Comparison of ENCODE assay signal across 8 cellular contexts in the genomic region with DNA sequence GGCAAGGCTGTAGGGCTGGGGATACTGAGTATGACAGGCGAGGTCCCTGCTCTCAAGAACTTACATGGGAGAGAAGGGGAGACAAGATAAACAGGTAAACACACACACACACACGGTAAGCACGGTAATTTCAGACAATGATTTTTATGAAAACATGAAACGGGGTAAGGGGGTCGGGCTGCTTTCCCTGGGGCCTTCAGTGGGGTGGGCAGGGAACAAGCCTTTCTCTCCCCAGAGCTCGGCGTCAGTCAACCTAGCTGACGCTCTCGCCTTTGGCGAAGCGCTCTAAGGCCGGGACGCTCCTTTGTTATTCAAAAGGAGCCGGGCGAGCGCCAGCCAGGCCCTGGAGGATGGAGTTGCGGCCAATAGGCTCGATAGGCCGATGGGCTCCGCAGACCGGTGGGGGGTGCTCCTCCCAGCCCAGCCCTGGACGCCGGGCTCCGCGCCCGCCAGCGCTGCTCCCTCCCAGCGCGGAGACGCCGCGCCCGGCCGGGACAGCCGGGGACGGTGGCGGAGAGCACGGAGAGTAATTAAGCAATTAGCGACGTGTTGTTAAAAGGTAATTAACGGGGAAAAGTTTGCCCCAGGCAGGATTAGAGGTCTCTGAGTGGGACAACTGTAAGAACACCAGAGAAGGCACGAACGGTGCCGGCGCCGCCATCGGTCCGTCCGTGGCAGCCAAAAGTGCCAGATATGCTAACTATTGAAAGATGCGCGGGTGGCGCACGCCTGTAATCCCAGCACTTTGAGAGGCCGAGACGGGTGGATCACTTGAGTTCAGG. TPM values are rescaled to one million over a fixed set of nuclear protein-coding genes. Genes with fewer than 3 reads are reported as not detected.
DNase-seq lines count a peak whose midpoint lies in the region; ATAC-seq lines count a peak whose summit lies in the region.

No MANE protein-coding gene starts in this region.

- H3K4me2 ChIP-seq in BLaER1 treated with 17β-estradiol and CSF1 and Interleukin-3, amounts not matched to agents 10 nM and 100 nM, result peak overlapping the region; percentile 91 to 99 (median 95)

- peaks cover 41 to 70% (median 56%) of the 10 kb centered on the region in 10 experiments for H3K4me1 ChIP-seq in BLaER1 treated with 17β-estradiol and CSF1 and Interleukin-3, amounts not matched to agents 10 nM and 100 nM
- H3K4me1 ChIP-seq in SJCRH30, result peaks cover 25% of the 10 kb centered on the region

- peak overlapping the region; percentile 82 for H3K4me3 Mint-ChIP-seq in dendritic cell treated with granulocyte-macrophage colony-stimulating factor and Interleukin-4, amounts not matched to agents 40 ng/mL and 50 ng/mL, for 4 days

- peaks cover 32 to 62% (median 43%) of the 10 kb centered on the region in 11 experiments for H3K27me3 ChIP-seq in BLaER1 treated with 17β-estradiol and CSF1 and Interleukin-3, amounts not matched to agents 10 nM and 100 nM
- no peaks in the 10 kb centered on the region for H3K27me3 ChIP-seq in SJCRH30

- no peaks in the 10 kb centered on the region for H3K36me3 ChIP-seq in BLaER1 treated with 17β-estradiol and CSF1 and Interleukin-3, amounts not matched to agents 10 nM and 100 nM
- H3K36me3 ChIP-seq in SJCRH30, result no peaks in the 10 kb centered on the region; the same call in 1 of the 2 replicates

- H3K27me3 Mint-ChIP-seq in dendritic cell treated with granulocyte-macrophage colony-stimulating factor and Interleukin-4, amounts not matched to agents 40 ng/mL and 50 ng/mL, for 4 days, result peaks cover 58% of the 10 kb centered on the region

- H3K27ac ChIP-seq in BLaER1 treated with 17β-estradiol and CSF1 and Interleukin-3, amounts not matched to agents 10 nM and 100 nM, result peak overlapping the region in 5 of 11 experiments; percentile 65 to 84 (median 73); a peak in 6 of 22 replicates
- peak overlapping the region; percentile 91 for H3K27ac ChIP-seq in SJCRH30

- intact Hi-C loops in dendritic cell treated with granulocyte-macrophage colony-stimulating factor and Interleukin-4, amounts not matched to agents 40 ng/mL and 50 ng/mL, for 4 days (cut with micrococcal nuclease), result no loop called here

- H3K27ac Mint-ChIP-seq in dendritic cell treated with granulocyte-macrophage colony-stimulating factor and Interleukin-4, amounts not matched to agents 40 ng/mL and 50 ng/mL, for 4 days, result peak overlapping the region; percentile 84

- peak; percentile 63 for DNase-seq in HCEC 1CT
- peak; percentile 83 to 86 for DNase-seq in SJCRH30
- no peak for DNase-seq in left lobe of liver (ENCODE audit: low spot score)
- DNase-seq in stimulated activated CD8-positive, alpha-beta memory T cell treated with anti-CD3 and anti-CD28 coated beads, Interleukin-4, amount 100 ng/mL, for 48 hours, result peak; percentile 42

- peak overlapping the region; percentile 70 to 86 (median 78); a peak in 21 of 22 replicates for H3K9ac ChIP-seq in BLaER1 treated with 17β-estradiol and CSF1 and Interleukin-3, amounts not matched to agents 10 nM and 100 nM

- peaks cover 12% of the 10 kb centered on the region for H3K36me3 Mint-ChIP-seq in dendritic cell treated with granulocyte-macrophage colony-stimulating factor and Interleukin-4, amounts not matched to agents 40 ng/mL and 50 ng/mL, for 4 days (ENCODE audit: low read depth)

- H3K9me3 ChIP-seq in BLaER1 treated with 17β-estradiol and CSF1 and Interleukin-3, amounts not matched to agents 10 nM and 100 nM (replicated peaks in 1 of 11), result no peaks in the 10 kb centered on the region
- no peaks in the 10 kb centered on the region for H3K9me3 ChIP-seq in SJCRH30 (replicated peaks)

- H3K4me3 ChIP-seq in BLaER1 treated with 17β-estradiol and CSF1 and Interleukin-3, amounts not matched to agents 10 nM and 100 nM, result peak overlapping the region; percentile 57 to 73 (median 64)
- H3K4me3 ChIP-seq in SJCRH30, result peak overlapping the region; percentile 75

- H3K9me3 Mint-ChIP-seq in dendritic cell treated with granulocyte-macrophage colony-stimulating factor and Interleukin-4, amounts not matched to agents 40 ng/mL and 50 ng/mL, for 4 days, result no peaks in the 10 kb centered on the region

- peaks cover 24% of the 10 kb centered on the region for H3K4me1 Mint-ChIP-seq in dendritic cell treated with granulocyte-macrophage colony-stimulating factor and Interleukin-4, amounts not matched to agents 40 ng/mL and 50 ng/mL, for 4 days (ENCODE audit: low read depth)

- peaks cover 0 to 6% (median 0%) of the 10 kb centered on the region in 11 experiments; a peak in 1 of 22 replicates for H4K20me1 ChIP-seq in BLaER1 treated with 17β-estradiol and CSF1 and Interleukin-3, amounts not matched to agents 10 nM and 100 nM

- ATAC-seq in left lobe of liver, result peak; percentile 5
- no peak for ATAC-seq in GM19324 (IDR thresholded peaks at IDR 0.05; ENCODE audit: low FRiP score, unreplicated experiment)
- ATAC-seq in GM21786 (IDR thresholded peaks at IDR 0.05; ENCODE audit: unreplicated experiment), result no peak

RNA-seq across cellular contexts. Expression of a gene that starts 1.0 kb away (rescaled TPM):
- 21.3 and 22.1 TPM in 2 replicates for total RNA-seq in SJCRH30 (2014; rRNA removed; shearing (Covaris generic))
- 1.1 TPM for total RNA-seq in left lobe of liver

RNA-seq across cellular contexts. Expression of a gene that starts 15.5 kb away (rescaled TPM):
- 28.3 and 32.5 TPM in 2 replicates for total RNA-seq in SJCRH30 (2014; rRNA removed; shearing (Covaris generic))
- total RNA-seq in left lobe of liver, result 3.2 TPM

Comparison
In these comparisons a context has a peak if more than half of its experiments do, and no peak if none do; other contexts are left out.
1. RNA of a gene that starts 1.0 kb away (total RNA-seq): 21.3 to 22.1 TPM in SJCRH30; 1.1 TPM in left lobe of liver (single experiment); every median in the first group is over 10 times any median in the second.